Comparison of ENCODE assay signal across 10 cellular contexts in genomic region chr2:37189452-37190153, GRCh38. TPM values are rescaled to one million over a fixed set of nuclear protein-coding genes. Genes with fewer than 3 reads are reported as not detected.
A peak's percentile ranks its signal among the peaks of the same experiment; 100 is the strongest.
DNase-seq lines count a peak whose midpoint lies in the region; ATAC-seq, FAIRE-seq and TF ChIP-seq lines count a peak whose summit lies in the region.
"Had no signal": no experiment of that assay in that cellular context is flagged by ENCODE, and none has a peak within 500 bp of the region (broad histone marks: within the 10 kb centered on the region; RNA-seq: fewer than 3 reads in every experiment).

No MANE protein-coding gene starts in this region.

- TF ChIP-seq CTCF in BE2C (IDR thresholded peaks at IDR 0.05; ENCODE audit: low read depth, low read length) (0 out of 2 replicates have a peak, but pooled peaks have one; percentile 2), HepG2 (CRISPR knock-in tag; IDR thresholded peaks at IDR 0.05) (peak; percentile 66), gastrocnemius medialis (IDR thresholded peaks at IDR 0.05 in 4 of 5, conservative IDR thresholded peaks at IDR 0.05 in 1 of 5) (no peak)

- DNase-seq in BE2C (no peak), adipocyte (ENCODE audit: low read depth) (peak; percentile 73), HepG2 (ENCODE audit: low spot score) (peak; percentile 90), gastrocnemius medialis (no peak), NCI-H1092 treated with DMSO at 0.1 percent for 48 hours (lab: John Stamatoyannopoulos, UW) (no peak)
- no peak for DNase-seq in stimulated activated CD4-positive, alpha-beta T cell treated with anti-CD3 and anti-CD28 coated beads, Interleukin-4, amount 100 ng/mL, for 4 hours

- no peaks in the 10 kb centered on the region for H3K9me3 ChIP-seq in BE2C
- no peaks in the 10 kb centered on the region for H3K9me3 ChIP-seq in adipocyte (ENCODE audit: control insufficient read depth, low read length)
- H3K9me3 ChIP-seq in HepG2 (ENCODE audit: low read length) = no peaks in the 10 kb centered on the region
- no peaks in the 10 kb centered on the region for H3K9me3 ChIP-seq in gastrocnemius medialis
- H3K9me3 ChIP-seq: breast epithelium had no signal

- peak; percentile 99 for FAIRE-seq in HepG2 (lab: Jason Lieb, UNC)
- FAIRE-seq: GM12878 had no signal

- CTCF ChIA-PET in HepG2 (lab: Yijun Ruan, JAX; ENCODE audit: low intra/inter-chr PET ratio, low total read pairs) = no interaction called here

- intact Hi-C loops in HepG2 (cut with micrococcal nuclease; ENCODE audit: unreplicated experiment) = loop anchor here (1.0 kb wide), 1 partner anchor 21 kb away; no protein-coding TSS in a partner anchor
- intact Hi-C loops in gastrocnemius medialis (cut with DNase I; ENCODE audit: low total_unique reads) = no loop called here

- ATAC-seq in HepG2 (peak; percentile 98), gastrocnemius medialis (no peak), HG02588 (IDR thresholded peaks at IDR 0.05; ENCODE audit: unreplicated experiment) (no peak)
- ATAC-seq: GM12878 had no signal

- no peak overlapping the region for H2AFZ ChIP-seq in HepG2 (ENCODE audit: low read length)

- H3K27me3 ChIP-seq in BE2C = no peaks in the 10 kb centered on the region
- H3K27me3 ChIP-seq in adipocyte (replicated peaks; ENCODE audit: control insufficient read depth, insufficient read depth, low read length) = no peaks in the 10 kb centered on the region
- peaks cover 3 to 23% of the 10 kb centered on the region in 2 experiments; a peak in 3 of 5 replicates for H3K27me3 ChIP-seq in HepG2 (ENCODE audit: control insufficient read depth in 1 of 2, insufficient read depth in 2 of 2, low read length in 2 of 2)
- no peaks in the 10 kb centered on the region for H3K27me3 ChIP-seq in gastrocnemius medialis
- H3K27me3 ChIP-seq: breast epithelium had no signal

- H3K4me1 ChIP-seq in BE2C (no peaks in the 10 kb centered on the region), adipocyte (ENCODE audit: control insufficient read depth, insufficient read depth, low read length) (peaks cover 17% of the 10 kb centered on the region), HepG2 (ENCODE audit: insufficient read depth, low read length) (peaks cover 21% of the 10 kb centered on the region), gastrocnemius medialis (no peaks in the 10 kb centered on the region)
- H3K4me1 ChIP-seq: breast epithelium had no signal

- TF ChIP-seq RAD21 in Ishikawa (IDR thresholded peaks at IDR 0.05; ENCODE audit: low read depth) (no peak), HepG2 (CRISPR knock-in tag; IDR thresholded peaks at IDR 0.05) (no peak)

- H3K9ac ChIP-seq in adipocyte (ENCODE audit: low read length) (no peak overlapping the region), HepG2 (ENCODE audit: insufficient read depth, low read depth, low read length) (no peak overlapping the region)

- H4K20me1 ChIP-seq in HepG2 (ENCODE audit: insufficient read depth, low read length) = no peaks in the 10 kb centered on the region

- H3K4me3 ChIP-seq in BE2C (ENCODE audit: low read depth, low read length) (no peak overlapping the region), adipocyte (ENCODE audit: low read length) (no peak overlapping the region), HepG2 (replicated peaks in 1 of 3; ENCODE audit: insufficient read depth in 1 of 3, low read depth in 2 of 3, low read length in 3 of 3) (0 out of 6 replicates have a peak overlapping the region, but pooled peaks of 2 of the 3 experiments have one; percentile 4 to 7), gastrocnemius medialis (no peak overlapping the region)
- H3K4me3 ChIP-seq: breast epithelium, GM12878 had no signal

- POLR2A ChIA-PET in HepG2 (lab: Yijun Ruan, JAX) = interaction anchor here (0.8 to 2.9 kb wide), 4 partner anchors 11 to 42 kb away, joined by 3 to 9 read pairs (median 4); partner anchors contain the start of genes CEBPZ and NDUFAF7

- TF ChIP-seq EP300 in Ishikawa (IDR thresholded peaks at IDR 0.05; ENCODE audit: borderline replicate concordance) (no peak), HepG2 (IDR thresholded peaks at IDR 0.05; ENCODE audit: low read depth in 2 of 2, low read length in 2 of 2) (no peak), HepG2 (CRISPR knock-in tag; IDR thresholded peaks at IDR 0.05; ENCODE audit: borderline replicate concordance) (no peak)

- no TSS peak for BruUV-seq in HepG2 (replicated peaks; lab: Mats Ljungman, UMichigan)

- H3K79me2 ChIP-seq in HepG2 (ENCODE audit: insufficient read depth, low read length) = no peaks in the 10 kb centered on the region

- H3K36me3 ChIP-seq in BE2C (no peaks in the 10 kb centered on the region), adipocyte (ENCODE audit: control insufficient read depth, insufficient read depth, low read length, severe bottlenecking) (no peaks in the 10 kb centered on the region), HepG2 (replicated peaks in 1 of 2; ENCODE audit: control insufficient read depth in 1 of 2, insufficient read depth in 2 of 2, low read length in 2 of 2) (no peaks in the 10 kb centered on the region), gastrocnemius medialis (no peaks in the 10 kb centered on the region)
- H3K36me3 ChIP-seq: breast epithelium had no signal

- H3K4me2 ChIP-seq in HepG2 (ENCODE audit: low read depth, low read length) = peak overlapping the region; percentile 62

- in situ Hi-C loops in HepG2 (cut with HindIII; ENCODE audit: extremely low pct_ligation_motif_present, low pct_unique_long_range_greater_than_20kb) = no loop called here
- in situ Hi-C loops in gastrocnemius medialis (cut with MboI; ENCODE audit: low sequenced_read_pairs in 4 of 4) = no loop called here

- 41% methylated on average over 6 of the region's 6 CpGs for WGBS in HepG2 (ENCODE audit: low lambda C conversion rate)

- TF ChIP-seq POLR2A in HepG2 (IDR thresholded peaks at IDR 0.05; ENCODE audit: insufficient read depth in 1 of 2, low read depth in 2 of 2, low read length in 2 of 2) = no peak
- no peak for TF ChIP-seq POLR2A in gastrocnemius medialis (IDR thresholded peaks at IDR 0.05)

- H3K27ac ChIP-seq in HepG2 (ENCODE audit: extremely low read length, insufficient read depth, low read length) (no peak overlapping the region), gastrocnemius medialis (no peak overlapping the region)

RNA-seq across cellular contexts. Expression of gene SULT6B1, which starts 1.1 kb away (rescaled TPM):
- not detected for polyA plus RNA-seq in BE2C (2012; ENCODE audit: insufficient read depth, insufficient read length, low read depth)
- total RNA-seq in HepG2 (2016; rRNA removed; fragmentation: Illumina TruSeq; extraction: Trizol) = not detected in 2 replicates
- total RNA-seq in HepG2 (2016; cell fraction: cytosol; rRNA removed; fragmentation: Illumina TruSeq; extraction: Trizol; ENCODE audit: low read depth) = not detected in 2 replicates
- not detected in 2 replicates for total RNA-seq in HepG2 (2016; cell fraction: insoluble cytoplasmic fraction; rRNA removed; fragmentation: Illumina TruSeq; extraction: Trizol)
- total RNA-seq in HepG2 (2016; cell fraction: membrane; rRNA removed; fragmentation: Illumina TruSeq; extraction: Trizol) = not detected in 2 replicates
- total RNA-seq in HepG2 (2016; cell fraction: nucleus; rRNA removed; fragmentation: Illumina TruSeq; extraction: Trizol) = not detected in 2 replicates
- polyA plus RNA-seq in HepG2 (2011; rRNA removed) = not detected in 2 replicates
- not detected in 2 replicates for polyA plus RNA-seq in HepG2 (2011; cell fraction: cytosol; rRNA removed)
- polyA plus RNA-seq in HepG2 (2011; cell fraction: nucleus; rRNA removed) = not detected in 2 replicates
- polyA plus RNA-seq in HepG2 (2012) = not detected in 2 replicates
- polyA plus RNA-seq in HepG2 (2016; cell fraction: cytosol; fragmentation: Illumina TruSeq; extraction: Trizol; ENCODE audit: low read depth) = not detected in 2 replicates
- not detected in 2 replicates for polyA plus RNA-seq in HepG2 (2016; cell fraction: insoluble cytoplasmic fraction; fragmentation: Illumina TruSeq; extraction: Trizol; ENCODE audit: low read depth)
- polyA plus RNA-seq in HepG2 (2016; cell fraction: membrane; fragmentation: Illumina TruSeq; extraction: Trizol; ENCODE audit: low read depth) = not detected in 2 replicates
- not detected in 2 replicates for polyA plus RNA-seq in HepG2 (2016; cell fraction: nucleus; fragmentation: Illumina TruSeq; extraction: Trizol; ENCODE audit: insufficient read depth, low read depth)
- polyA minus RNA-seq in HepG2 (2011; rRNA and poly(A)+ RNA removed; ENCODE audit: low replicate concordance) = not detected in 2 replicates
- polyA minus RNA-seq in HepG2 (2011; cell fraction: cytosol; rRNA and poly(A)+ RNA removed) = not detected in 2 replicates
- not detected in 2 replicates for polyA minus RNA-seq in HepG2 (2011; cell fraction: nucleus; rRNA and poly(A)+ RNA removed)
- total RNA-seq in gastrocnemius medialis = not detected
- total RNA-seq: breast epithelium, GM12878 had no signal
- polyA plus RNA-seq: GM12878 had no signal

RNA-seq across cellular contexts. Expression of gene CEBPZOS, which starts 6.7 kb away (rescaled TPM):
- 6.6 TPM for polyA plus RNA-seq in BE2C (2012; ENCODE audit: insufficient read depth, insufficient read length, low read depth)
- total RNA-seq in HepG2 (2016; rRNA removed; fragmentation: Illumina TruSeq; extraction: Trizol) (18.6 and 25.6 TPM in 2 replicates), gastrocnemius medialis (10 to 100 TPM; 19.9 to 33.1 (median 24.1) TPM)
- 3.5 and 5.6 TPM in 2 replicates for total RNA-seq in HepG2 (2016; cell fraction: cytosol; rRNA removed; fragmentation: Illumina TruSeq; extraction: Trizol; ENCODE audit: low read depth)
- total RNA-seq in HepG2 (2016; cell fraction: insoluble cytoplasmic fraction; rRNA removed; fragmentation: Illumina TruSeq; extraction: Trizol) = 21.3 and 24.8 TPM in 2 replicates
- 11.1 and 12.6 TPM in 2 replicates for total RNA-seq in HepG2 (2016; cell fraction: membrane; rRNA removed; fragmentation: Illumina TruSeq; extraction: Trizol)
- total RNA-seq in HepG2 (2016; cell fraction: nucleus; rRNA removed; fragmentation: Illumina TruSeq; extraction: Trizol) = 15.2 and 16.8 TPM in 2 replicates
- 39.3 and 44.7 TPM in 2 replicates for polyA plus RNA-seq in HepG2 (2011; rRNA removed)
- 24.9 and 37.3 TPM in 2 replicates for polyA plus RNA-seq in HepG2 (2011; cell fraction: cytosol; rRNA removed)
- 13.9 and 20.2 TPM in 2 replicates for polyA plus RNA-seq in HepG2 (2011; cell fraction: nucleus; rRNA removed)
- 33.7 and 40.2 TPM in 2 replicates for polyA plus RNA-seq in HepG2 (2012)
- 5.9 and 6.2 TPM in 2 replicates for polyA plus RNA-seq in HepG2 (2016; cell fraction: cytosol; fragmentation: Illumina TruSeq; extraction: Trizol; ENCODE audit: low read depth)
- polyA plus RNA-seq in HepG2 (2016; cell fraction: insoluble cytoplasmic fraction; fragmentation: Illumina TruSeq; extraction: Trizol; ENCODE audit: low read depth) = 38.4 and 41.7 TPM in 2 replicates
- 10.7 and 12.9 TPM in 2 replicates for polyA plus RNA-seq in HepG2 (2016; cell fraction: membrane; fragmentation: Illumina TruSeq; extraction: Trizol; ENCODE audit: low read depth)
- 40.1 and 43.4 TPM in 2 replicates for polyA plus RNA-seq in HepG2 (2016; cell fraction: nucleus; fragmentation: Illumina TruSeq; extraction: Trizol; ENCODE audit: insufficient read depth, low read depth)
- polyA minus RNA-seq in HepG2 (2011; rRNA and poly(A)+ RNA removed; ENCODE audit: low replicate concordance) = 17.6 and 19.0 TPM in 2 replicates
- 16.9 and 17.8 TPM in 2 replicates for polyA minus RNA-seq in HepG2 (2011; cell fraction: cytosol; rRNA and poly(A)+ RNA removed)
- 26.4 and 33.3 TPM in 2 replicates for polyA minus RNA-seq in HepG2 (2011; cell fraction: nucleus; rRNA and poly(A)+ RNA removed)

RNA-seq across cellular contexts. Expression of gene EIF2AK2, which starts 32.8 kb away (rescaled TPM):
- 4.7 TPM for polyA plus RNA-seq in BE2C (2012; ENCODE audit: insufficient read depth, insufficient read length, low read depth)
- total RNA-seq in HepG2 (2016; rRNA removed; fragmentation: Illumina TruSeq; extraction: Trizol) = 26.1 and 42.8 TPM in 2 replicates
- 8.2 and 8.7 TPM in 2 replicates for total RNA-seq in HepG2 (2016; cell fraction: cytosol; rRNA removed; fragmentation: Illumina TruSeq; extraction: Trizol; ENCODE audit: low read depth)
- 27.2 and 41.7 TPM in 2 replicates for total RNA-seq in HepG2 (2016; cell fraction: insoluble cytoplasmic fraction; rRNA removed; fragmentation: Illumina TruSeq; extraction: Trizol)
- total RNA-seq in HepG2 (2016; cell fraction: membrane; rRNA removed; fragmentation: Illumina TruSeq; extraction: Trizol) = 25.1 and 25.7 TPM in 2 replicates
- 25.3 and 28.5 TPM in 2 replicates for total RNA-seq in HepG2 (2016; cell fraction: nucleus; rRNA removed; fragmentation: Illumina TruSeq; extraction: Trizol)
- polyA plus RNA-seq in HepG2 (2011; rRNA removed) = 9.1 and 10.2 TPM in 2 replicates
- polyA plus RNA-seq in HepG2 (2011; cell fraction: cytosol; rRNA removed) = 3.4 and 5.9 TPM in 2 replicates
- 6.1 and 9.2 TPM in 2 replicates for polyA plus RNA-seq in HepG2 (2011; cell fraction: nucleus; rRNA removed)
- polyA plus RNA-seq in HepG2 (2012) = 9.2 and 14.6 TPM in 2 replicates
- polyA plus RNA-seq in HepG2 (2016; cell fraction: cytosol; fragmentation: Illumina TruSeq; extraction: Trizol; ENCODE audit: low read depth) = 5.6 and 6.5 TPM in 2 replicates
- polyA plus RNA-seq in HepG2 (2016; cell fraction: insoluble cytoplasmic fraction; fragmentation: Illumina TruSeq; extraction: Trizol; ENCODE audit: low read depth) = 35.9 and 36.0 TPM in 2 replicates
- 13.2 and 13.7 TPM in 2 replicates for polyA plus RNA-seq in HepG2 (2016; cell fraction: membrane; fragmentation: Illumina TruSeq; extraction: Trizol; ENCODE audit: low read depth)
- polyA plus RNA-seq in HepG2 (2016; cell fraction: nucleus; fragmentation: Illumina TruSeq; extraction: Trizol; ENCODE audit: insufficient read depth, low read depth) = 24.3 and 24.4 TPM in 2 replicates
- polyA minus RNA-seq in HepG2 (2011; rRNA and poly(A)+ RNA removed; ENCODE audit: low replicate concordance) = 6.1 and 18.1 TPM in 2 replicates
- polyA minus RNA-seq in HepG2 (2011; cell fraction: cytosol; rRNA and poly(A)+ RNA removed) = 11.7 and 17.0 TPM in 2 replicates
- polyA minus RNA-seq in HepG2 (2011; cell fraction: nucleus; rRNA and poly(A)+ RNA removed) = 31.8 and 32.1 TPM in 2 replicates
- 10 to 100 TPM in 1 of 4 donors, 1 to 10 TPM in 3; 3.9 to 11.0 (median 6.9) TPM for total RNA-seq in gastrocnemius medialis

RNA-seq across cellular contexts. Expression of gene CEBPZ, which starts 41.8 kb away (rescaled TPM):
- 87.3 TPM for polyA plus RNA-seq in BE2C (2012; ENCODE audit: insufficient read depth, insufficient read length, low read depth)
- total RNA-seq in HepG2 (2016; rRNA removed; fragmentation: Illumina TruSeq; extraction: Trizol) (117 and 182 TPM in 2 replicates), gastrocnemius medialis (10 to 100 TPM; 43.2 to 75.0 (median 51.9) TPM)
- 8.5 and 11.8 TPM in 2 replicates for total RNA-seq in HepG2 (2016; cell fraction: cytosol; rRNA removed; fragmentation: Illumina TruSeq; extraction: Trizol; ENCODE audit: low read depth)
- 114 and 185 TPM in 2 replicates for total RNA-seq in HepG2 (2016; cell fraction: insoluble cytoplasmic fraction; rRNA removed; fragmentation: Illumina TruSeq; extraction: Trizol)
- 25.5 and 32.8 TPM in 2 replicates for total RNA-seq in HepG2 (2016; cell fraction: membrane; rRNA removed; fragmentation: Illumina TruSeq; extraction: Trizol)
- total RNA-seq in HepG2 (2016; cell fraction: nucleus; rRNA removed; fragmentation: Illumina TruSeq; extraction: Trizol) = 68.6 and 73.2 TPM in 2 replicates
- polyA plus RNA-seq in HepG2 (2011; rRNA removed) = 10.7 and 14.4 TPM in 2 replicates
- polyA plus RNA-seq in HepG2 (2011; cell fraction: cytosol; rRNA removed) = 4.0 and 7.7 TPM in 2 replicates
- polyA plus RNA-seq in HepG2 (2011; cell fraction: nucleus; rRNA removed) = 7.1 and 10.6 TPM in 2 replicates
- polyA plus RNA-seq in HepG2 (2012) = 44.5 and 58.7 TPM in 2 replicates
- 4.6 and 4.7 TPM in 2 replicates for polyA plus RNA-seq in HepG2 (2016; cell fraction: cytosol; fragmentation: Illumina TruSeq; extraction: Trizol; ENCODE audit: low read depth)
- polyA plus RNA-seq in HepG2 (2016; cell fraction: insoluble cytoplasmic fraction; fragmentation: Illumina TruSeq; extraction: Trizol; ENCODE audit: low read depth) = 124 and 132 TPM in 2 replicates
- polyA plus RNA-seq in HepG2 (2016; cell fraction: membrane; fragmentation: Illumina TruSeq; extraction: Trizol; ENCODE audit: low read depth) = 10.1 and 10.4 TPM in 2 replicates
- 77.9 and 78.7 TPM in 2 replicates for polyA plus RNA-seq in HepG2 (2016; cell fraction: nucleus; fragmentation: Illumina TruSeq; extraction: Trizol; ENCODE audit: insufficient read depth, low read depth)
- 8.7 and 17.2 TPM in 2 replicates for polyA minus RNA-seq in HepG2 (2011; rRNA and poly(A)+ RNA removed; ENCODE audit: low replicate concordance)
- polyA minus RNA-seq in HepG2 (2011; cell fraction: cytosol; rRNA and poly(A)+ RNA removed) = 17.0 and 22.0 TPM in 2 replicates
- 54.3 and 66.8 TPM in 2 replicates for polyA minus RNA-seq in HepG2 (2011; cell fraction: nucleus; rRNA and poly(A)+ RNA removed)

RNA-seq across cellular contexts. Expression of gene NDUFAF7, which starts 41.9 kb away (rescaled TPM):
- 10.2 TPM for polyA plus RNA-seq in BE2C (2012; ENCODE audit: insufficient read depth, insufficient read length, low read depth)
- 39.4 and 40.8 TPM in 2 replicates for total RNA-seq in HepG2 (2016; rRNA removed; fragmentation: Illumina TruSeq; extraction: Trizol)
- 7.1 and 7.6 TPM in 2 replicates for total RNA-seq in HepG2 (2016; cell fraction: cytosol; rRNA removed; fragmentation: Illumina TruSeq; extraction: Trizol; ENCODE audit: low read depth)
- total RNA-seq in HepG2 (2016; cell fraction: insoluble cytoplasmic fraction; rRNA removed; fragmentation: Illumina TruSeq; extraction: Trizol) = 39.2 and 41.9 TPM in 2 replicates
- 9.7 and 11.3 TPM in 2 replicates for total RNA-seq in HepG2 (2016; cell fraction: membrane; rRNA removed; fragmentation: Illumina TruSeq; extraction: Trizol)
- total RNA-seq in HepG2 (2016; cell fraction: nucleus; rRNA removed; fragmentation: Illumina TruSeq; extraction: Trizol) = 45.3 and 53.9 TPM in 2 replicates
- 21.7 and 27.0 TPM in 2 replicates for polyA plus RNA-seq in HepG2 (2011; rRNA removed)
- polyA plus RNA-seq in HepG2 (2011; cell fraction: cytosol; rRNA removed) = 13.0 and 15.5 TPM in 2 replicates
- 42.2 and 51.9 TPM in 2 replicates for polyA plus RNA-seq in HepG2 (2011; cell fraction: nucleus; rRNA removed)
- polyA plus RNA-seq in HepG2 (2012) = 19.3 and 27.2 TPM in 2 replicates
- polyA plus RNA-seq in HepG2 (2016; cell fraction: cytosol; fragmentation: Illumina TruSeq; extraction: Trizol; ENCODE audit: low read depth) = 4.3 and 4.5 TPM in 2 replicates
- 41.8 and 44.9 TPM in 2 replicates for polyA plus RNA-seq in HepG2 (2016; cell fraction: insoluble cytoplasmic fraction; fragmentation: Illumina TruSeq; extraction: Trizol; ENCODE audit: low read depth)
- polyA plus RNA-seq in HepG2 (2016; cell fraction: membrane; fragmentation: Illumina TruSeq; extraction: Trizol; ENCODE audit: low read depth) = 6.0 and 6.1 TPM in 2 replicates
- polyA plus RNA-seq in HepG2 (2016; cell fraction: nucleus; fragmentation: Illumina TruSeq; extraction: Trizol; ENCODE audit: insufficient read depth, low read depth) = 93.4 and 97.1 TPM in 2 replicates
- 14.2 and 18.9 TPM in 2 replicates for polyA minus RNA-seq in HepG2 (2011; rRNA and poly(A)+ RNA removed; ENCODE audit: low replicate concordance)
- 9.4 and 13.2 TPM in 2 replicates for polyA minus RNA-seq in HepG2 (2011; cell fraction: cytosol; rRNA and poly(A)+ RNA removed)
- polyA minus RNA-seq in HepG2 (2011; cell fraction: nucleus; rRNA and poly(A)+ RNA removed) = 44.5 and 48.5 TPM in 2 replicates
- 10 to 100 TPM; 13.7 to 24.0 (median 19.9) TPM for total RNA-seq in gastrocnemius medialis

Comparison
In these comparisons a context has a peak if more than half of its experiments do, and no peak if none do; other contexts are left out.
1. DNase-seq: peak in adipocyte (single experiment) and HepG2 (single experiment); none in BE2C (single experiment), gastrocnemius medialis (0 of 2), stimulated activated CD4-positive, alpha-beta T cell treated with anti-CD3 and anti-CD28 coated beads, Interleukin-4, amount 100 ng/mL, for 4 hours (0 of 2) and NCI-H1092 treated with DMSO at 0.1 percent for 48 hours (single experiment).
2. H3K4me3 ChIP-seq: peak in HepG2 (2 of 3); none in BE2C (single experiment), adipocyte (single experiment) and gastrocnemius medialis (0 of 4).
3. CTCF ChIP-seq: peak in BE2C (single experiment) and HepG2 (single experiment); none in gastrocnemius medialis (0 of 5).